In the genomic region with DNA sequence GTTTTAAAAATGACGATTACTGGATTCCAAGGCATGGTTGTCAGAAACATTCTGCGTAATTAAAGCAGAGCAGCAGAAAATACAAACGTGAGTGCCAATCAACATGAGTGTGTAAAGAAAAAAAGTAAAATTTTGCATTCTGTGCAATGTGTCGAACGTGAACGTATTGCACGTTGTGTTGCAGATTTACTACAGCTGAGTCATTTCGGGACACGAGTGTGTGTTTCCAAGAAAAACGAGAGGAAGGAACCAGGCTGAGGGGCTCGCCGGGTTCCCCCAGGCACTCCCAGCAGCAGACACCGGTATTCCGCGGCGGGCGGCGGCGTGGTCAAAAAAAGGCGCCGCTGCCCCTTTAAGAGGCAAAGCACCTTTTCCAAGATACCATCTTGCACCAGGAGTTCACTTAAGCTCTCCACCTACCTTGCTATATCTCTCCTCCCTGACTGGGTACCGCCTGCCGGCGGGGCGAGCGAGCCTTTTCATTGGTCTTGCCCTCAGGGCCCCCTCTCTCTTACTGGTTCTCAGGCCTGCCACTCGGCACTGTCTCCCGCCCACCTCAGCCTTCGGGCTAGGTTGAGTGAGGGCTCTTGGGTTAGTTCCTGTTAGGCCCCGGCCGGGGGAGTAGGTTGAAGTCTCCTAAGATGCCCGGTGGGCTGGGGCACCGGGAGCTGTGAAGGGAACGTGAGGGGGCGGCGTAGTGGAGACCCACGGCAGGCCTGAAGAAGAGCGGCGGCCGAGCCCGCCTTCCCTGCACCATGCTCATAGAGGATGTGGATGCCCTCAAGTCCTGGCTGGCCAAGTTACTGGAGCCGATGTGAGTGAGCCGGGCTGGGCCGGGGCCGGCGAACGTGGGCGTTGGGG, we compare ENCODE assay signal across 9 cellular contexts. TPM values are rescaled to one million over a fixed set of nuclear protein-coding genes. Genes with fewer than 3 reads are reported as not detected.
DNase-seq lines count a peak whose midpoint lies in the region; ATAC-seq, FAIRE-seq and TF ChIP-seq lines count a peak whose summit lies in the region.
"Had no signal": no experiment of that assay in that cellular context is flagged by ENCODE, and none has a peak within 500 bp of the region (broad histone marks: within the 10 kb centered on the region; RNA-seq: fewer than 3 reads in every experiment).

A gene with protein sequence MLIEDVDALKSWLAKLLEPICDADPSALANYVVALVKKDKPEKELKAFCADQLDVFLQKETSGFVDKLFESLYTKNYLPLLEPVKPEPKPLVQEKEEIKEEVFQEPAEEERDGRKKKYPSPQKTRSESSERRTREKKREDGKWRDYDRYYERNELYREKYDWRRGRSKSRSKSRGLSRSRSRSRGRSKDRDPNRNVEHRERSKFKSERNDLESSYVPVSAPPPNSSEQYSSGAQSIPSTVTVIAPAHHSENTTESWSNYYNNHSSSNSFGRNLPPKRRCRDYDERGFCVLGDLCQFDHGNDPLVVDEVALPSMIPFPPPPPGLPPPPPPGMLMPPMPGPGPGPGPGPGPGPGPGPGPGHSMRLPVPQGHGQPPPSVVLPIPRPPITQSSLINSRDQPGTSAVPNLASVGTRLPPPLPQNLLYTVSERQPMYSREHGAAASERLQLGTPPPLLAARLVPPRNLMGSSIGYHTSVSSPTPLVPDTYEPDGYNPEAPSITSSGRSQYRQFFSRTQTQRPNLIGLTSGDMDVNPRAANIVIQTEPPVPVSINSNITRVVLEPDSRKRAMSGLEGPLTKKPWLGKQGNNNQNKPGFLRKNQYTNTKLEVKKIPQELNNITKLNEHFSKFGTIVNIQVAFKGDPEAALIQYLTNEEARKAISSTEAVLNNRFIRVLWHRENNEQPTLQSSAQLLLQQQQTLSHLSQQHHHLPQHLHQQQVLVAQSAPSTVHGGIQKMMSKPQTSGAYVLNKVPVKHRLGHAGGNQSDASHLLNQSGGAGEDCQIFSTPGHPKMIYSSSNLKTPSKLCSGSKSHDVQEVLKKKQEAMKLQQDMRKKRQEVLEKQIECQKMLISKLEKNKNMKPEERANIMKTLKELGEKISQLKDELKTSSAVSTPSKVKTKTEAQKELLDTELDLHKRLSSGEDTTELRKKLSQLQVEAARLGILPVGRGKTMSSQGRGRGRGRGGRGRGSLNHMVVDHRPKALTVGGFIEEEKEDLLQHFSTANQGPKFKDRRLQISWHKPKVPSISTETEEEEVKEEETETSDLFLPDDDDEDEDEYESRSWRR (plus strand): TSS at position 595 of the 861 bp plus-strand sequence. CDS start 161 bp downstream, at position 756.

- peak within 1 kb of the TSS; percentile 73 for H3K4me3 ChIP-seq in BE2C (ENCODE audit: low read depth, low read length)
- H3K4me3 ChIP-seq in coronary artery = peak within 1 kb of the TSS; percentile 98

- DNase-seq in BE2C (peak; percentile 94), GM19239 (ENCODE audit: insufficient read length, low spot score) (peak; percentile 95), NCI-H524 (lab: John Stamatoyannopoulos, UW) (peak; percentile 95 to 98), coronary artery (ENCODE audit: low spot score) (peak; percentile 98)
- peak; percentile 97 for DNase-seq in activated CD4-positive, alpha-beta T cell treated with anti-CD3 and anti-CD28 coated beads for 36 hours
- peak; percentile 91 to 97 for DNase-seq in stimulated activated CD4-positive, alpha-beta T cell treated with anti-CD3 and anti-CD28 coated beads, Interleukin-1b, Interleukin-23, amount 100 ng/mL, for 4 hours (ENCODE audit: low read depth in 2 of 2)

- no peak within 1 kb of the TSS for H3K27ac Mint-ChIP-seq in activated CD4-positive, alpha-beta T cell treated with anti-CD3 and anti-CD28 coated beads for 36 hours
- H3K27ac Mint-ChIP-seq: dendritic cell treated with granulocyte-macrophage colony-stimulating factor and Interleukin-4, amounts not matched to agents 40 ng/mL and 50 ng/mL, for 4 days had no signal

- H3K27ac ChIP-seq in coronary artery (peak within 1 kb of the TSS; percentile 85 to 94), layer of hippocampus (ENCODE audit: low read depth, low read length) (peak within 1 kb of the TSS; percentile 75)

- CTCF ChIA-PET in activated CD4-positive, alpha-beta T cell treated with anti-CD3 and anti-CD28 coated beads for 36 hours (lab: Charles Lee) = interaction anchor here (0.8 to 1.1 kb wide), 2 partner anchors 14 to 243 kb away, joined by 3 to 5 read pairs; a partner anchor contains a TSS

- H3K9me3 Mint-ChIP-seq in activated CD4-positive, alpha-beta T cell treated with anti-CD3 and anti-CD28 coated beads for 36 hours (ENCODE audit: low read depth) = no peaks in the 10 kb centered on the region
- H3K9me3 Mint-ChIP-seq: dendritic cell treated with granulocyte-macrophage colony-stimulating factor and Interleukin-4, amounts not matched to agents 40 ng/mL and 50 ng/mL, for 4 days had no signal

- no peaks in the 10 kb centered on the region for H3K4me1 ChIP-seq in BE2C

- peaks cover 23% of the 10 kb centered on the region for H3K4me1 Mint-ChIP-seq in activated CD4-positive, alpha-beta T cell treated with anti-CD3 and anti-CD28 coated beads for 36 hours

- no peaks in the 10 kb centered on the region for H3K27me3 ChIP-seq in BE2C
- H3K27me3 ChIP-seq in layer of hippocampus (ENCODE audit: control insufficient read depth, insufficient read depth, low read length) = no peaks in the 10 kb centered on the region

- ATAC-seq in HG03442 (IDR thresholded peaks at IDR 0.05; ENCODE audit: unreplicated experiment) = peak; percentile 100
- peak; percentile 99 for ATAC-seq in activated CD4-positive, alpha-beta T cell treated with anti-CD3 and anti-CD28 coated beads for 36 hours

- H3K36me3 ChIP-seq in BE2C = no peaks in the 10 kb centered on the region

- intact Hi-C loops in activated CD4-positive, alpha-beta T cell treated with anti-CD3 and anti-CD28 coated beads for 36 hours (cut with DNase I, micrococcal nuclease) = loop anchor here (1.0 to 5.0 kb wide), 6 partner anchors 21 to 266 kb away; a partner anchor contains a TSS

- no peak for TF ChIP-seq CTCF in BE2C (IDR thresholded peaks at IDR 0.05; ENCODE audit: low read depth, low read length)
- no peak for TF ChIP-seq CTCF in coronary artery (IDR thresholded peaks at IDR 0.05)

- H3K4me3 Mint-ChIP-seq in activated CD4-positive, alpha-beta T cell treated with anti-CD3 and anti-CD28 coated beads for 36 hours = no peak within 1 kb of the TSS
- H3K4me3 Mint-ChIP-seq: dendritic cell treated with granulocyte-macrophage colony-stimulating factor and Interleukin-4, amounts not matched to agents 40 ng/mL and 50 ng/mL, for 4 days had no signal

- POLR2A ChIA-PET in activated CD4-positive, alpha-beta T cell treated with anti-CD3 and anti-CD28 coated beads for 36 hours (lab: Charles Lee) = interaction anchor here (0.6 to 1.3 kb wide), 7 partner anchors 13 to 244 kb away, joined by 3 to 4 read pairs (median 4); a partner anchor contains a TSS

- H3K9me3 ChIP-seq in BE2C = no peaks in the 10 kb centered on the region

- no peaks in the 10 kb centered on the region for H3K27me3 Mint-ChIP-seq in activated CD4-positive, alpha-beta T cell treated with anti-CD3 and anti-CD28 coated beads for 36 hours
- H3K27me3 Mint-ChIP-seq: dendritic cell treated with granulocyte-macrophage colony-stimulating factor and Interleukin-4, amounts not matched to agents 40 ng/mL and 50 ng/mL, for 4 days had no signal

- H3K36me3 Mint-ChIP-seq in activated CD4-positive, alpha-beta T cell treated with anti-CD3 and anti-CD28 coated beads for 36 hours (ENCODE audit: low read depth) = no peaks in the 10 kb centered on the region

- peak; percentile 99 for FAIRE-seq in GM19239 (lab: Jason Lieb, UNC)

RNA-seq across cellular contexts. Expression of the gene that starts here (rescaled TPM):
- 13.3 TPM for polyA plus RNA-seq in BE2C (2012; ENCODE audit: insufficient read depth, insufficient read length, low read depth)
- total RNA-seq in activated CD4-positive, alpha-beta T cell treated with anti-CD3 and anti-CD28 coated beads for 36 hours = 10 to 100 TPM; 25.6 to 68.0 TPM

Comparison
In these comparisons a context has a peak if more than half of its experiments do, and no peak if none do; other contexts are left out.
1. Peak in every context shown above with its lines: DNase-seq, ATAC-seq, H3K4me3 ChIP-seq and H3K27ac ChIP-seq.